12 cellular contexts compared by ENCODE assay signal in the genomic region with DNA sequence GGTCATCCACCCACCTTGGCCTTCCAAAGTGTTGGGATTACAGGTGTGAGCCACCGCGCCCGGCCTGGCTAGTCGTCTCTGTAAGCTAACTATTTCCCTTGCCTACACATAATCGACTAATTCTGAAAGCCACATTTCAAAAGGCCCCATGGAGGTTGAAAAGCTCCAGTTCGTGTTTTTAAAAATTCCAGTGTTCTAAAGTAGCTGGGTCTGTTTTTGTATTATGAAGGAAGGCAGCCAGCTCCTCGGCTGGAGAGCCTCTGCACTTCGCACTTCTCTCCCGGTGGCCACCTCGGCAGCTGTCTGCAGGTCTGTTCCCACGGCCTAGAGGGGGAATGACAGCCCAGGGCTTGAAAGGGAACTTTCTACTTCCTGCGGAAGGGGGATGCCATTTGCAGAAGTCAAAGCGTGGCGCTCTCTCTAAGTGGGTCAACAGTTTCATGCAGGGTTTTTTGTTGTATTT. TPM values are rescaled to one million over a fixed set of nuclear protein-coding genes. Genes with fewer than 3 reads are reported as not detected.
DNase-seq lines count a peak whose midpoint lies in the region; ATAC-seq and TF ChIP-seq lines count a peak whose summit lies in the region.
"Had no signal": no experiment of that assay in that cellular context is flagged by ENCODE, and none has a peak within 500 bp of the region (broad histone marks: within the 10 kb centered on the region; RNA-seq: fewer than 3 reads in every experiment).

No MANE protein-coding gene starts in this region.

- H3K27ac Mint-ChIP-seq in activated naive CD4-positive, alpha-beta T cell treated with anti-CD3 and anti-CD28 coated beads, Interleukin-2, amount 50 U/mL, for 24 hours = peak overlapping the region; percentile 65
- H3K27ac Mint-ChIP-seq: brain had no signal

- no peaks in the 10 kb centered on the region for H3K27me3 Mint-ChIP-seq in activated naive CD4-positive, alpha-beta T cell treated with anti-CD3 and anti-CD28 coated beads, Interleukin-2, amount 50 U/mL, for 24 hours

- no peaks in the 10 kb centered on the region for H3K9me3 Mint-ChIP-seq in activated naive CD4-positive, alpha-beta T cell treated with anti-CD3 and anti-CD28 coated beads, Interleukin-2, amount 50 U/mL, for 24 hours

- no peak overlapping the region for H3K27ac ChIP-seq in esophagus squamous epithelium
- H3K27ac ChIP-seq: parathyroid adenoma, VCaP had no signal

- H3K36me3 Mint-ChIP-seq in activated naive CD4-positive, alpha-beta T cell treated with anti-CD3 and anti-CD28 coated beads, Interleukin-2, amount 50 U/mL, for 24 hours = no peaks in the 10 kb centered on the region
- H3K36me3 Mint-ChIP-seq: brain had no signal

- no peak for TF ChIP-seq POLR2A in esophagus squamous epithelium (IDR thresholded peaks at IDR 0.05)

- TF ChIP-seq CTCF in GM13976 (IDR thresholded peaks at IDR 0.05; ENCODE audit: borderline replicate concordance, control extremely low read depth, extremely low read depth, insufficient read depth, missing control alignments) = no peak
- TF ChIP-seq CTCF in esophagus squamous epithelium (IDR thresholded peaks at IDR 0.05) = no peak

- H3K9me3 ChIP-seq in esophagus squamous epithelium = no peaks in the 10 kb centered on the region

- peak; percentile 65 for DNase-seq in GM13976 (ENCODE audit: low spot score)
- DNase-seq in NOMO-1 treated with DMSO at 0.1 percent for 48 hours (lab: John Stamatoyannopoulos, UW; ENCODE audit: unreplicated experiment) = peak; percentile 77
- DNase-seq in stimulated activated CD8-positive, alpha-beta memory T cell treated with anti-CD3 and anti-CD28 coated beads, Interleukin-4, amount 100 ng/mL, for 48 hours = peak; percentile 53
- no peak for DNase-seq in NCI-H1694 (lab: John Stamatoyannopoulos, UW)
- DNase-seq in esophagus squamous epithelium (lab: John Stamatoyannopoulos, UW) = no peak
- DNase-seq: kidney glomerular epithelial cell, OCI-M1 had no signal

- H3K27me3 ChIP-seq in esophagus squamous epithelium = no peaks in the 10 kb centered on the region

- ATAC-seq in GM19324 (IDR thresholded peaks at IDR 0.05; ENCODE audit: low FRiP score, unreplicated experiment) = no peak

- in situ Hi-C loops in GM13976 (cut with MboI; ENCODE audit: low sequenced_read_pairs, unreplicated experiment) = loop anchor here (5.0 kb wide), 1 partner anchor 82 kb away; no protein-coding TSS in a partner anchor

- intact Hi-C loops in esophagus squamous epithelium (cut with DNase I) = no loop called here

- H3K4me3 Mint-ChIP-seq in activated naive CD4-positive, alpha-beta T cell treated with anti-CD3 and anti-CD28 coated beads, Interleukin-2, amount 50 U/mL, for 24 hours = no peak overlapping the region
- H3K4me3 Mint-ChIP-seq: brain had no signal

- no peaks in the 10 kb centered on the region for H3K36me3 ChIP-seq in esophagus squamous epithelium

- WGBS in esophagus squamous epithelium, 2 donors = 70 to 79% methylated on average over 13 to 14 of the region's 14 CpGs

- peaks cover 32% of the 10 kb centered on the region for H3K4me1 Mint-ChIP-seq in activated naive CD4-positive, alpha-beta T cell treated with anti-CD3 and anti-CD28 coated beads, Interleukin-2, amount 50 U/mL, for 24 hours

- H3K4me3 ChIP-seq in esophagus squamous epithelium = no peak overlapping the region

- peaks cover 5 to 26% (median 14%) of the 10 kb centered on the region in 3 donors for H3K4me1 ChIP-seq in esophagus squamous epithelium

RNA-seq across cellular contexts. Expression of a gene that starts 16.9 kb away (rescaled TPM):
- 1 to 10 TPM; 1.4 to 5.4 (median 3.0) TPM for total RNA-seq in esophagus squamous epithelium

RNA-seq across cellular contexts. Expression of a gene that starts 44.7 kb away (rescaled TPM):
- total RNA-seq in esophagus squamous epithelium = 1 to 10 TPM in 1 of 4 donors, under 1 TPM in 2, not detected in 1; 0.38 to 1.1 (median 0.97) TPM

Comparison
In these comparisons a context has a peak if more than half of its experiments do, and no peak if none do; other contexts are left out.
1. DNase-seq: peak in GM13976 (single experiment), NOMO-1 treated with DMSO at 0.1 percent for 48 hours (single experiment) and stimulated activated CD8-positive, alpha-beta memory T cell treated with anti-CD3 and anti-CD28 coated beads, Interleukin-4, amount 100 ng/mL, for 48 hours (single experiment); none in NCI-H1694 (single experiment) and esophagus squamous epithelium (single experiment).